ENCODE assay signal across 1 cellular context in the genomic region with DNA sequence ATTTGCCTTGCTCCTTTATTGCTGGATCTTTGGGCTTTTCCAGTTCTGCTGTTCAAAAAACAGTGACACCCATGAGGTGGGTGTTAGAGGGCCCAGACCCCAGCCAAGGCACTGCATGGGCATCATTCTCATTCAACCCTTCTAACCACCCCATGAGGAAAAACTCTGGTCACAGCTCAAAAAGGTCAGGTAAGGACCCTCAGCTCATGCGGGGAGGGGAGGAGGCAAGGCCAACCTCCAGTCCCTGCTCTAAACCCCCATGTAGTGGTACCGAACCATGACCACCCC.
TF ChIP-seq lines count a peak whose summit lies in the region.

No MANE protein-coding gene starts in this region.

TF ChIP-seq in K562, 482 proteins besides CTCF, POLR2A, EP300 and RAD21 (continues in another document):
- TF ChIP-seq ZNF143 (CRISPR knock-in tag; IDR thresholded peaks at IDR 0.05) (no peak), SREBF2 (CRISPR knock-in tag; IDR thresholded peaks at IDR 0.05) (no peak), ZFX (CRISPR knock-in tag; IDR thresholded peaks at IDR 0.05) (no peak), FUS (optimal IDR thresholded peaks at IDR 0.05; ENCODE audit: low read depth, low read length) (no peak), ZNF124 (CRISPR knock-in tag; IDR thresholded peaks at IDR 0.05) (no peak), MXI1 (IDR thresholded peaks at IDR 0.05; ENCODE audit: low read depth, low read length) (no peak), JUN (IDR thresholded peaks at IDR 0.05; ENCODE audit: borderline replicate concordance, low read depth, low read length) (no peak), JUN (CRISPR knock-in tag; IDR thresholded peaks at IDR 0.05; ENCODE audit: borderline replicate concordance) (no peak), NR2F6 (CRISPR knock-in tag; IDR thresholded peaks at IDR 0.05) (no peak), MTA3 (IDR thresholded peaks at IDR 0.05; ENCODE audit: borderline replicate concordance) (no peak), SUPT5H (IDR thresholded peaks at IDR 0.05) (no peak), CREB1 (IDR thresholded peaks at IDR 0.05) (no peak), CREB1 (CRISPR knock-in tag; IDR thresholded peaks at IDR 0.05) (no peak), NFYB (IDR thresholded peaks at IDR 0.05; ENCODE audit: extremely low read depth, insufficient read length) (no peak), CBX8 (IDR thresholded peaks at IDR 0.05; ENCODE audit: borderline replicate concordance, extremely low read depth, low read depth, low read length, poor library complexity, severe bottlenecking) (no peak), CHD2 (IDR thresholded peaks at IDR 0.05; ENCODE audit: low read depth, low read length) (no peak), DNMT1 (IDR thresholded peaks at IDR 0.05) (no peak), CCAR2 (IDR thresholded peaks at IDR 0.05; ENCODE audit: low read depth, low read length) (no peak), ATF1 (CRISPR knock-in tag; IDR thresholded peaks at IDR 0.05) (no peak), ATF1 (tag; IDR thresholded peaks at IDR 0.05) (no peak), FOXA1 (IDR thresholded peaks at IDR 0.05; ENCODE audit: borderline replicate concordance) (no peak), CBX1 (IDR thresholded peaks at IDR 0.05; ENCODE audit: low read depth) (no peak), ZNF445 (CRISPR knock-in tag; IDR thresholded peaks at IDR 0.05; ENCODE audit: low read depth) (no peak), RBBP5 (IDR thresholded peaks at IDR 0.05; ENCODE audit: borderline replicate concordance, insufficient read depth, low read length, poor library complexity, severe bottlenecking) (peak; percentile 51), CBX2 (IDR thresholded peaks at IDR 0.05; ENCODE audit: insufficient read depth, low read length, poor library complexity, severe bottlenecking) (no peak), SRSF9 (IDR thresholded peaks at IDR 0.05; ENCODE audit: borderline replicate concordance, low read depth, low read length) (no peak)
- TF ChIP-seq, protein P1, sequence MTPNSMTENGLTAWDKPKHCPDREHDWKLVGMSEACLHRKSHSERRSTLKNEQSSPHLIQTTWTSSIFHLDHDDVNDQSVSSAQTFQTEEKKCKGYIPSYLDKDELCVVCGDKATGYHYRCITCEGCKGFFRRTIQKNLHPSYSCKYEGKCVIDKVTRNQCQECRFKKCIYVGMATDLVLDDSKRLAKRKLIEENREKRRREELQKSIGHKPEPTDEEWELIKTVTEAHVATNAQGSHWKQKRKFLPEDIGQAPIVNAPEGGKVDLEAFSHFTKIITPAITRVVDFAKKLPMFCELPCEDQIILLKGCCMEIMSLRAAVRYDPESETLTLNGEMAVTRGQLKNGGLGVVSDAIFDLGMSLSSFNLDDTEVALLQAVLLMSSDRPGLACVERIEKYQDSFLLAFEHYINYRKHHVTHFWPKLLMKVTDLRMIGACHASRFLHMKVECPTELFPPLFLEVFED (CRISPR knock-in tag; conservative IDR thresholded peaks at IDR 0.05): 0 out of 2 replicates have a peak, but pooled peaks have one; percentile 37
- TF ChIP-seq, protein P2, sequence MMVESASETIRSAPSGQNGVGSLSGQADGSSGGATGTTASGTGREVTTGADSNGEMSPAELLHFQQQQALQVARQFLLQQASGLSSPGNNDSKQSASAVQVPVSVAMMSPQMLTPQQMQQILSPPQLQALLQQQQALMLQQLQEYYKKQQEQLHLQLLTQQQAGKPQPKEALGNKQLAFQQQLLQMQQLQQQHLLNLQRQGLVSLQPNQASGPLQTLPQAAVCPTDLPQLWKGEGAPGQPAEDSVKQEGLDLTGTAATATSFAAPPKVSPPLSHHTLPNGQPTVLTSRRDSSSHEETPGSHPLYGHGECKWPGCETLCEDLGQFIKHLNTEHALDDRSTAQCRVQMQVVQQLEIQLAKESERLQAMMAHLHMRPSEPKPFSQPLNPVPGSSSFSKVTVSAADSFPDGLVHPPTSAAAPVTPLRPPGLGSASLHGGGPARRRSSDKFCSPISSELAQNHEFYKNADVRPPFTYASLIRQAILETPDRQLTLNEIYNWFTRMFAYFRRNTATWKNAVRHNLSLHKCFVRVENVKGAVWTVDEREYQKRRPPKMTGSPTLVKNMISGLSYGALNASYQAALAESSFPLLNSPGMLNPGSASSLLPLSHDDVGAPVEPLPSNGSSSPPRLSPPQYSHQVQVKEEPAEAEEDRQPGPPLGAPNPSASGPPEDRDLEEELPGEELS (CRISPR knock-in tag; IDR thresholded peaks at IDR 0.05; ENCODE audit: borderline replicate concordance): no peak
- TF ChIP-seq, protein P3, sequence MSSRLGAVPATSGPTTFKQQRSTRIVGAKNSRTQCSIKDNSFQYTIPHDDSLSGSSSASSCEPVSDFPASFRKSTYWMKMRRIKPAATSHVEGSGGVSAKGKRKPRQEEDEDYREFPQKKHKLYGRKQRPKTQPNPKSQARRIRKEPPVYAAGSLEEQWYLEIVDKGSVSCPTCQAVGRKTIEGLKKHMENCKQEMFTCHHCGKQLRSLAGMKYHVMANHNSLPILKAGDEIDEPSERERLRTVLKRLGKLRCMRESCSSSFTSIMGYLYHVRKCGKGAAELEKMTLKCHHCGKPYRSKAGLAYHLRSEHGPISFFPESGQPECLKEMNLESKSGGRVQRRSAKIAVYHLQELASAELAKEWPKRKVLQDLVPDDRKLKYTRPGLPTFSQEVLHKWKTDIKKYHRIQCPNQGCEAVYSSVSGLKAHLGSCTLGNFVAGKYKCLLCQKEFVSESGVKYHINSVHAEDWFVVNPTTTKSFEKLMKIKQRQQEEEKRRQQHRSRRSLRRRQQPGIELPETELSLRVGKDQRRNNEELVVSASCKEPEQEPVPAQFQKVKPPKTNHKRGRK (tag; IDR thresholded peaks at IDR 0.05): no peak
- TF ChIP-seq, protein P4, sequence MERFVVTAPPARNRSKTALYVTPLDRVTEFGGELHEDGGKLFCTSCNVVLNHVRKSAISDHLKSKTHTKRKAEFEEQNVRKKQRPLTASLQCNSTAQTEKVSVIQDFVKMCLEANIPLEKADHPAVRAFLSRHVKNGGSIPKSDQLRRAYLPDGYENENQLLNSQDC (CRISPR knock-in tag; IDR thresholded peaks at IDR 0.05): no peak
- TF ChIP-seq, protein P5, sequence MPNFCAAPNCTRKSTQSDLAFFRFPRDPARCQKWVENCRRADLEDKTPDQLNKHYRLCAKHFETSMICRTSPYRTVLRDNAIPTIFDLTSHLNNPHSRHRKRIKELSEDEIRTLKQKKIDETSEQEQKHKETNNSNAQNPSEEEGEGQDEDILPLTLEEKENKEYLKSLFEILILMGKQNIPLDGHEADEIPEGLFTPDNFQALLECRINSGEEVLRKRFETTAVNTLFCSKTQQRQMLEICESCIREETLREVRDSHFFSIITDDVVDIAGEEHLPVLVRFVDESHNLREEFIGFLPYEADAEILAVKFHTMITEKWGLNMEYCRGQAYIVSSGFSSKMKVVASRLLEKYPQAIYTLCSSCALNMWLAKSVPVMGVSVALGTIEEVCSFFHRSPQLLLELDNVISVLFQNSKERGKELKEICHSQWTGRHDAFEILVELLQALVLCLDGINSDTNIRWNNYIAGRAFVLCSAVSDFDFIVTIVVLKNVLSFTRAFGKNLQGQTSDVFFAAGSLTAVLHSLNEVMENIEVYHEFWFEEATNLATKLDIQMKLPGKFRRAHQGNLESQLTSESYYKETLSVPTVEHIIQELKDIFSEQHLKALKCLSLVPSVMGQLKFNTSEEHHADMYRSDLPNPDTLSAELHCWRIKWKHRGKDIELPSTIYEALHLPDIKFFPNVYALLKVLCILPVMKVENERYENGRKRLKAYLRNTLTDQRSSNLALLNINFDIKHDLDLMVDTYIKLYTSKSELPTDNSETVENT (CRISPR knock-in tag; IDR thresholded peaks at IDR 0.05): 0 out of 2 replicates have a peak, but pooled peaks have one; percentile 4
- TF ChIP-seq, protein P6, sequence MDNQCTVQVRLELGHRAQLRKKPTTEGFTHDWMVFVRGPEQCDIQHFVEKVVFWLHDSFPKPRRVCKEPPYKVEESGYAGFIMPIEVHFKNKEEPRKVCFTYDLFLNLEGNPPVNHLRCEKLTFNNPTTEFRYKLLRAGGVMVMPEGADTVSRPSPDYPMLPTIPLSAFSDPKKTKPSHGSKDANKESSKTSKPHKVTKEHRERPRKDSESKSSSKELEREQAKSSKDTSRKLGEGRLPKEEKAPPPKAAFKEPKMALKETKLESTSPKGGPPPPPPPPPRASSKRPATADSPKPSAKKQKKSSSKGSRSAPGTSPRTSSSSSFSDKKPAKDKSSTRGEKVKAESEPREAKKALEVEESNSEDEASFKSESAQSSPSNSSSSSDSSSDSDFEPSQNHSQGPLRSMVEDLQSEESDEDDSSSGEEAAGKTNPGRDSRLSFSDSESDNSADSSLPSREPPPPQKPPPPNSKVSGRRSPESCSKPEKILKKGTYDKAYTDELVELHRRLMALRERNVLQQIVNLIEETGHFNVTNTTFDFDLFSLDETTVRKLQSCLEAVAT (IDR thresholded peaks at IDR 0.05): no peak
- TF ChIP-seq, protein P7, sequence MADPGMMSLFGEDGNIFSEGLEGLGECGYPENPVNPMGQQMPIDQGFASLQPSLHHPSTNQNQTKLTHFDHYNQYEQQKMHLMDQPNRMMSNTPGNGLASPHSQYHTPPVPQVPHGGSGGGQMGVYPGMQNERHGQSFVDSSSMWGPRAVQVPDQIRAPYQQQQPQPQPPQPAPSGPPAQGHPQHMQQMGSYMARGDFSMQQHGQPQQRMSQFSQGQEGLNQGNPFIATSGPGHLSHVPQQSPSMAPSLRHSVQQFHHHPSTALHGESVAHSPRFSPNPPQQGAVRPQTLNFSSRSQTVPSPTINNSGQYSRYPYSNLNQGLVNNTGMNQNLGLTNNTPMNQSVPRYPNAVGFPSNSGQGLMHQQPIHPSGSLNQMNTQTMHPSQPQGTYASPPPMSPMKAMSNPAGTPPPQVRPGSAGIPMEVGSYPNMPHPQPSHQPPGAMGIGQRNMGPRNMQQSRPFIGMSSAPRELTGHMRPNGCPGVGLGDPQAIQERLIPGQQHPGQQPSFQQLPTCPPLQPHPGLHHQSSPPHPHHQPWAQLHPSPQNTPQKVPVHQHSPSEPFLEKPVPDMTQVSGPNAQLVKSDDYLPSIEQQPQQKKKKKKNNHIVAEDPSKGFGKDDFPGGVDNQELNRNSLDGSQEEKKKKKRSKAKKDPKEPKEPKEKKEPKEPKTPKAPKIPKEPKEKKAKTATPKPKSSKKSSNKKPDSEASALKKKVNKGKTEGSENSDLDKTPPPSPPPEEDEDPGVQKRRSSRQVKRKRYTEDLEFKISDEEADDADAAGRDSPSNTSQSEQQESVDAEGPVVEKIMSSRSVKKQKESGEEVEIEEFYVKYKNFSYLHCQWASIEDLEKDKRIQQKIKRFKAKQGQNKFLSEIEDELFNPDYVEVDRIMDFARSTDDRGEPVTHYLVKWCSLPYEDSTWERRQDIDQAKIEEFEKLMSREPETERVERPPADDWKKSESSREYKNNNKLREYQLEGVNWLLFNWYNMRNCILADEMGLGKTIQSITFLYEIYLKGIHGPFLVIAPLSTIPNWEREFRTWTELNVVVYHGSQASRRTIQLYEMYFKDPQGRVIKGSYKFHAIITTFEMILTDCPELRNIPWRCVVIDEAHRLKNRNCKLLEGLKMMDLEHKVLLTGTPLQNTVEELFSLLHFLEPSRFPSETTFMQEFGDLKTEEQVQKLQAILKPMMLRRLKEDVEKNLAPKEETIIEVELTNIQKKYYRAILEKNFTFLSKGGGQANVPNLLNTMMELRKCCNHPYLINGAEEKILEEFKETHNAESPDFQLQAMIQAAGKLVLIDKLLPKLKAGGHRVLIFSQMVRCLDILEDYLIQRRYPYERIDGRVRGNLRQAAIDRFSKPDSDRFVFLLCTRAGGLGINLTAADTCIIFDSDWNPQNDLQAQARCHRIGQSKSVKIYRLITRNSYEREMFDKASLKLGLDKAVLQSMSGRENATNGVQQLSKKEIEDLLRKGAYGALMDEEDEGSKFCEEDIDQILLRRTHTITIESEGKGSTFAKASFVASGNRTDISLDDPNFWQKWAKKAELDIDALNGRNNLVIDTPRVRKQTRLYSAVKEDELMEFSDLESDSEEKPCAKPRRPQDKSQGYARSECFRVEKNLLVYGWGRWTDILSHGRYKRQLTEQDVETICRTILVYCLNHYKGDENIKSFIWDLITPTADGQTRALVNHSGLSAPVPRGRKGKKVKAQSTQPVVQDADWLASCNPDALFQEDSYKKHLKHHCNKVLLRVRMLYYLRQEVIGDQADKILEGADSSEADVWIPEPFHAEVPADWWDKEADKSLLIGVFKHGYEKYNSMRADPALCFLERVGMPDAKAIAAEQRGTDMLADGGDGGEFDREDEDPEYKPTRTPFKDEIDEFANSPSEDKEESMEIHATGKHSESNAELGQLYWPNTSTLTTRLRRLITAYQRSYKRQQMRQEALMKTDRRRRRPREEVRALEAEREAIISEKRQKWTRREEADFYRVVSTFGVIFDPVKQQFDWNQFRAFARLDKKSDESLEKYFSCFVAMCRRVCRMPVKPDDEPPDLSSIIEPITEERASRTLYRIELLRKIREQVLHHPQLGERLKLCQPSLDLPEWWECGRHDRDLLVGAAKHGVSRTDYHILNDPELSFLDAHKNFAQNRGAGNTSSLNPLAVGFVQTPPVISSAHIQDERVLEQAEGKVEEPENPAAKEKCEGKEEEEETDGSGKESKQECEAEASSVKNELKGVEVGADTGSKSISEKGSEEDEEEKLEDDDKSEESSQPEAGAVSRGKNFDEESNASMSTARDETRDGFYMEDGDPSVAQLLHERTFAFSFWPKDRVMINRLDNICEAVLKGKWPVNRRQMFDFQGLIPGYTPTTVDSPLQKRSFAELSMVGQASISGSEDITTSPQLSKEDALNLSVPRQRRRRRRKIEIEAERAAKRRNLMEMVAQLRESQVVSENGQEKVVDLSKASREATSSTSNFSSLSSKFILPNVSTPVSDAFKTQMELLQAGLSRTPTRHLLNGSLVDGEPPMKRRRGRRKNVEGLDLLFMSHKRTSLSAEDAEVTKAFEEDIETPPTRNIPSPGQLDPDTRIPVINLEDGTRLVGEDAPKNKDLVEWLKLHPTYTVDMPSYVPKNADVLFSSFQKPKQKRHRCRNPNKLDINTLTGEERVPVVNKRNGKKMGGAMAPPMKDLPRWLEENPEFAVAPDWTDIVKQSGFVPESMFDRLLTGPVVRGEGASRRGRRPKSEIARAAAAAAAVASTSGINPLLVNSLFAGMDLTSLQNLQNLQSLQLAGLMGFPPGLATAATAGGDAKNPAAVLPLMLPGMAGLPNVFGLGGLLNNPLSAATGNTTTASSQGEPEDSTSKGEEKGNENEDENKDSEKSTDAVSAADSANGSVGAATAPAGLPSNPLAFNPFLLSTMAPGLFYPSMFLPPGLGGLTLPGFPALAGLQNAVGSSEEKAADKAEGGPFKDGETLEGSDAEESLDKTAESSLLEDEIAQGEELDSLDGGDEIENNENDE (IDR thresholded peaks at IDR 0.05; ENCODE audit: low read depth, low read length): peak; percentile 17
- TF ChIP-seq, protein P8, sequence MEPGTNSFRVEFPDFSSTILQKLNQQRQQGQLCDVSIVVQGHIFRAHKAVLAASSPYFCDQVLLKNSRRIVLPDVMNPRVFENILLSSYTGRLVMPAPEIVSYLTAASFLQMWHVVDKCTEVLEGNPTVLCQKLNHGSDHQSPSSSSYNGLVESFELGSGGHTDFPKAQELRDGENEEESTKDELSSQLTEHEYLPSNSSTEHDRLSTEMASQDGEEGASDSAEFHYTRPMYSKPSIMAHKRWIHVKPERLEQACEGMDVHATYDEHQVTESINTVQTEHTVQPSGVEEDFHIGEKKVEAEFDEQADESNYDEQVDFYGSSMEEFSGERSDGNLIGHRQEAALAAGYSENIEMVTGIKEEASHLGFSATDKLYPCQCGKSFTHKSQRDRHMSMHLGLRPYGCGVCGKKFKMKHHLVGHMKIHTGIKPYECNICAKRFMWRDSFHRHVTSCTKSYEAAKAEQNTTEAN (CRISPR knock-in tag; IDR thresholded peaks at IDR 0.05): no peak
